ENCODE assay signal across 8 cellular contexts in the genomic region with DNA sequence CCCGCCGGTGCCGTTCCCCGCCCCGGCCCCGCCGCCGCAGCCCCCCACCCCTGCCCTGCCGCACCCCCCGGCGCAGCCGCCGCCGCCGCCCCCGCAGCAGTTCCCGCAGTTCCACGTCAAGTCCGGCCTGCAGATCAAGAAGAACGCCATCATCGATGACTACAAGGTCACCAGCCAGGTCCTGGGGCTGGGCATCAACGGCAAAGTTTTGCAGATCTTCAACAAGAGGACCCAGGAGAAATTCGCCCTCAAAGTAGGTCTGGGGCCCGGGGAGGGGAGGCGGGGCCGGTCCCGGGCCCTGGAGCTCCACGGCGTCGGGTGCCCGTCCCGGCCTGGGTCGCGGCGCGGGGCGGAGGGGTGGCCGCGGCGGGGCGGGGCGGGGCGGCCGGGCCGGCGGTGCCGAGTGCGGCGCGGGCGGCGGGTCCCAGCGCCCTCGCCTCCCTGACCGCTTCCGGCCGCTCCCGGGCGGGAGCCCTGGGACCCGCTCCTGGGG. TPM values are rescaled to one million over a fixed set of nuclear protein-coding genes. Genes with fewer than 3 reads are reported as not detected.
A peak's percentile ranks its signal among the peaks of the same experiment; 100 is the strongest.
DNase-seq lines count a peak whose midpoint lies in the region; ATAC-seq and TF ChIP-seq lines count a peak whose summit lies in the region.

No MANE protein-coding gene starts in this region.

- H3K27ac Mint-ChIP-seq in activated naive CD8-positive, alpha-beta T cell: peak overlapping the region; percentile 83

- intact Hi-C loops in left ventricle myocardium inferior (cut with micrococcal nuclease): no loop called here
- intact Hi-C loops in sciatic nerve (cut with DNase I): no loop called here

- peak overlapping the region; percentile 85 for H3K4me3 ChIP-seq in left ventricle myocardium inferior

- H3K36me3 Mint-ChIP-seq in activated naive CD8-positive, alpha-beta T cell: no peaks in the 10 kb centered on the region

- peak; percentile 20 for DNase-seq in NCI-H1105 treated with DMSO at 0.1 percent for 48 hours (lab: John Stamatoyannopoulos, UW)
- DNase-seq in left ventricle myocardium inferior: no peak
- DNase-seq in sciatic nerve (ENCODE audit: low spot score): no peak
- no peak for DNase-seq in GM19240 (ENCODE audit: insufficient read length, low spot score)
- no peak for DNase-seq in retina

- no peaks in the 10 kb centered on the region for H3K27me3 ChIP-seq in left ventricle myocardium inferior (ENCODE audit: low read depth)

- H3K36me3 ChIP-seq in left ventricle myocardium inferior: no peaks in the 10 kb centered on the region

- no peaks in the 10 kb centered on the region for H3K9me3 ChIP-seq in left ventricle myocardium inferior (replicated peaks)

- H3K9me3 Mint-ChIP-seq in activated naive CD8-positive, alpha-beta T cell (ENCODE audit: low read depth): no peaks in the 10 kb centered on the region

- H3K27ac ChIP-seq in C4-2B (peak overlapping the region; percentile 77), left ventricle myocardium inferior (replicated peaks) (peak overlapping the region; percentile 97)

- TF ChIP-seq CTCF in C4-2B (conservative IDR thresholded peaks at IDR 0.05): no peak
- TF ChIP-seq CTCF in left ventricle myocardium inferior (IDR thresholded peaks at IDR 0.05; ENCODE audit: borderline replicate concordance): no peak

- peak overlapping the region; percentile 99 for H3K4me3 Mint-ChIP-seq in activated naive CD8-positive, alpha-beta T cell

- peak; percentile 29 for ATAC-seq in GM21390 (IDR thresholded peaks at IDR 0.05; ENCODE audit: unreplicated experiment)
- peak; percentile 63 for ATAC-seq in sciatic nerve

- peaks cover 42% of the 10 kb centered on the region for H3K4me1 Mint-ChIP-seq in activated naive CD8-positive, alpha-beta T cell (ENCODE audit: low read depth)

- no peaks in the 10 kb centered on the region for H3K27me3 Mint-ChIP-seq in activated naive CD8-positive, alpha-beta T cell

- H3K4me1 ChIP-seq in left ventricle myocardium inferior: peaks cover 63% of the 10 kb centered on the region

RNA-seq across cellular contexts. Expression of a gene that starts 0.6 kb away (rescaled TPM):
- 215 TPM for total RNA-seq in left ventricle myocardium inferior
- total RNA-seq in sciatic nerve: 56.3 TPM

RNA-seq across cellular contexts. Expression of a gene that starts 50.0 kb away (rescaled TPM):
- total RNA-seq in left ventricle myocardium inferior (26.6 TPM), sciatic nerve (9.5 TPM)
